Comparison of ENCODE assay signal across 1 cellular context in genomic region chr10:22183771-22184466, GRCh38.
TF ChIP-seq lines count a peak whose summit lies in the region.

No MANE protein-coding gene starts in this region.

TF ChIP-seq in IMR-90, 13 proteins besides CTCF, POLR2A, EP300 and RAD21 (continued from another document):
- no peak for TF ChIP-seq RFX5 (IDR thresholded peaks at IDR 0.05; ENCODE audit: low read depth, low read length)
- TF ChIP-seq USF2 (IDR thresholded peaks at IDR 0.05; ENCODE audit: low read depth, low read length), result no peak
TF ChIP-seq in IMR-90: peak in this region for 0.
